In the genomic region with DNA sequence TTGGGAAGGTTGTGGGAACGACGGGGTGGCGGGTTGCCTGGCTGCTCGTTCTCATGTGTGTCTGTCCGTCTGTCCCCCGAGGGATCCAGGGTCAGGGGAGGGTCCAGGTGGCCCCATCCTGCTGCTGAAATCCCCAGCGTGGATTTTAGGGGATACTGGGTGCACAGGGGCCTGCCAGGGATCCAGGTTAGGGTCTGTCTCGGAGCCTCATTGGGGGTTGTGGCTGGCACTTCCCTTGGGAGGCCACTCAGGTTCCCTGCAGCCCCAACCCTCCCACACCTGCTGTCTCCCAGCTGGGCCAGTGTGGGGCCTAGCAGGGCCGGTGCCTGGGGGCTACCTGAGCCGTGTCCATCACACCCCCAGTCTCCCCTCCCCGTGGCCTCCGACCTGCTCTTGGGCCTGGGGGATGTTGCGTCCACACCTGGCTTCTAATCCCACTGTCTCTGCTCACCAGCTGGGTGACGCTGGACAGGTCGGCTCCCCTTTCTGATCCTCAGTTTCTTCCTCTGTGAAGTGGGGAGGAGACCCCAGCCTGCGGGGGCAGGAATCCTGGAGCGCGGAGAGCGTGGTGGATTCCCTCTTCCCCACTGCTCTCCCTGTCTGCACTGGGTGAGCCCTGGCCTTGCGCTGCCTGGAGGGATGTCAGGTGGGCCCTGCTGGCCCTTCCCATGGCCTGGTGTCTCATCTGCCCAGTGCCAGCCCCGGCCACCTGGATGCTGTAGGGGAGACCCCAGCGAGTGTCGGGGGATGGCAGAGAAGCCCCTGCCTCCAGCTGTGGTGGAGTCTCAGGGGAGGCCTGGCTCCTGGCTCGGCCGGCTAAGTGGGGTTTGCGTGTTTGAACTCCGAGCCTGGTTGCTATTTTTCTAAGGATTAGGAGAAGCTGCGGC, we compare ENCODE assay signal across 23 cellular contexts.
"Had no signal": no experiment of that assay in that cellular context is flagged by ENCODE, and none has a peak within 500 bp of the region (broad histone marks: within the 10 kb centered on the region; RNA-seq: fewer than 3 reads in every experiment).

No MANE protein-coding gene starts in this region.

- H3K36me3 ChIP-seq: esophagus squamous epithelium, gastrocnemius medialis, tibial artery had no signal

- H3K27ac Mint-ChIP-seq: activated B cell treated with CpG ODN at 0.5 μM for 24 hours; activated CD4-positive, alpha-beta T cell treated with anti-CD3 and anti-CD28 coated beads for 36 hours; activated naive CD8-positive, alpha-beta T cell treated with anti-CD3 and anti-CD28 coated beads, Interleukin-2, amount 50 U/mL, for 24 hours; activated T-helper 2 cell treated with anti-CD3 and anti-CD28 coated beads, Interferon-gamma antibody, Interleukin-2, Interleukin-4, amounts not matched to agents 10 μg/mL and 5 μg/mL and 100 μg/mL, durations not matched to agents 14 hours and 24 hours and 36 hours; endodermal cell; nephron; T-helper 1 cell treated with Interleukin-12 subunit alpha and Interleukin-12 subunit beta and Interleukin-4 antibody, amounts not matched to agents 30 μg/mL and 1 μg/mL, for 36 hours had no signal

- H3K4me1 ChIP-seq: esophagus squamous epithelium, gastrocnemius medialis, tibial artery had no signal

- H3K4me1 Mint-ChIP-seq: activated B cell treated with CpG ODN at 0.5 μM for 24 hours; activated CD4-positive, alpha-beta T cell treated with anti-CD3 and anti-CD28 coated beads for 36 hours; activated naive CD8-positive, alpha-beta T cell treated with anti-CD3 and anti-CD28 coated beads, Interleukin-2, amount 50 U/mL, for 24 hours; endodermal cell; nephron; stimulated activated naive CD8-positive, alpha-beta T cell treated with anti-CD3 and anti-CD28 coated beads, Interleukin-15, amount 100 ng/mL, for 72 hours had no signal

- H3K4me3 Mint-ChIP-seq: activated B cell treated with CpG ODN at 0.5 μM for 24 hours; activated CD4-positive, alpha-beta T cell treated with anti-CD3 and anti-CD28 coated beads for 36 hours; activated naive CD8-positive, alpha-beta T cell treated with anti-CD3 and anti-CD28 coated beads, Interleukin-2, amount 50 U/mL, for 24 hours; activated T-cell treated with anti-CD3 and anti-CD28 coated beads, Interleukin-2, amount 50 U/mL, for 4 hours; endodermal cell; nephron; stimulated activated naive CD8-positive, alpha-beta T cell treated with anti-CD3 and anti-CD28 coated beads, Interleukin-15, amount 100 ng/mL, for 72 hours; T-helper 1 cell treated with Interleukin-12 subunit alpha and Interleukin-12 subunit beta and Interleukin-4 antibody, amounts not matched to agents 30 μg/mL and 1 μg/mL, for 36 hours had no signal

- H3K27me3 Mint-ChIP-seq: activated B cell treated with CpG ODN at 0.5 μM for 24 hours; activated CD4-positive, alpha-beta T cell treated with anti-CD3 and anti-CD28 coated beads for 36 hours; activated naive CD8-positive, alpha-beta T cell treated with anti-CD3 and anti-CD28 coated beads, Interleukin-2, amount 50 U/mL, for 24 hours had no signal

- H3K27ac ChIP-seq: esophagus squamous epithelium, gastrocnemius medialis, tibial artery had no signal

- ATAC-seq: activated CD4-positive, alpha-beta T cell treated with anti-CD3 and anti-CD28 coated beads for 36 hours; activated naive CD8-positive, alpha-beta T cell treated with anti-CD3 and anti-CD28 coated beads, Interleukin-2, amount 50 U/mL, for 24 hours; activated T-cell treated with anti-CD3 and anti-CD28 coated beads, Interleukin-2, amount 50 U/mL, for 4 hours; gastrocnemius medialis; stimulated activated naive CD8-positive, alpha-beta T cell treated with anti-CD3 and anti-CD28 coated beads, Interleukin-15, amount 100 ng/mL, for 72 hours had no signal

- H3K9me3 Mint-ChIP-seq: activated B cell treated with CpG ODN at 0.5 μM for 24 hours; activated naive CD8-positive, alpha-beta T cell treated with anti-CD3 and anti-CD28 coated beads, Interleukin-2, amount 50 U/mL, for 24 hours; activated T-cell treated with anti-CD3 and anti-CD28 coated beads, Interleukin-2, amount 50 U/mL, for 4 hours; activated T-helper 2 cell treated with anti-CD3 and anti-CD28 coated beads, Interferon-gamma antibody, Interleukin-2, Interleukin-4, amounts not matched to agents 10 μg/mL and 5 μg/mL and 100 μg/mL, durations not matched to agents 14 hours and 24 hours and 36 hours; endodermal cell; nephron; stimulated activated naive CD8-positive, alpha-beta T cell treated with anti-CD3 and anti-CD28 coated beads, Interleukin-15, amount 100 ng/mL, for 72 hours; T-helper 1 cell treated with Interleukin-12 subunit alpha and Interleukin-12 subunit beta and Interleukin-4 antibody, amounts not matched to agents 30 μg/mL and 1 μg/mL, for 36 hours had no signal

- DNase-seq: activated B cell treated with CpG ODN at 0.5 μM for 24 hours; activated CD4-positive, alpha-beta T cell treated with anti-CD3 and anti-CD28 coated beads for 36 hours; activated CD4-positive, alpha-beta T cell treated with anti-CD3 and anti-CD28 coated beads, Interleukin-2, amount 50 U/mL, for 4 hours; activated CD8-positive, alpha-beta memory T cell treated with anti-CD3 and anti-CD28 coated beads for 24 hours; activated CD8-positive, alpha-beta memory T cell treated with anti-CD3 and anti-CD28 coated beads, Interleukin-2, amount 50 U/mL, for 4 hours; activated naive CD4-positive, alpha-beta T cell treated with anti-CD3 and anti-CD28 coated beads, Interleukin-2, amount 50 U/mL, for 16 hours; activated naive CD8-positive, alpha-beta T cell treated with anti-CD3 and anti-CD28 coated beads, Interleukin-2, amount 50 U/mL, for 24 hours; activated T-cell treated with anti-CD3 and anti-CD28 coated beads, Interleukin-2, amount 50 U/mL, for 4 hours; cortex of kidney; esophagus squamous epithelium; gastrocnemius medialis; head of caudate nucleus; hypothalamus; mesenchymal stem cell; occipital lobe; stimulated activated CD4-positive, alpha-beta T cell treated with anti-CD3 and anti-CD28 coated beads, Interleukin-1b, Interleukin-23, amount 100 ng/mL, for 48 hours; stimulated activated naive CD8-positive, alpha-beta T cell treated with anti-CD3 and anti-CD28 coated beads, Interleukin-15, amount 100 ng/mL, for 72 hours; T1000; tibial artery had no signal

- H3K9me3 ChIP-seq: esophagus squamous epithelium, gastrocnemius medialis had no signal

- H3K4me3 ChIP-seq: esophagus squamous epithelium, gastrocnemius medialis, tibial artery had no signal
